10 cellular contexts compared by ENCODE assay signal in the genomic region with DNA sequence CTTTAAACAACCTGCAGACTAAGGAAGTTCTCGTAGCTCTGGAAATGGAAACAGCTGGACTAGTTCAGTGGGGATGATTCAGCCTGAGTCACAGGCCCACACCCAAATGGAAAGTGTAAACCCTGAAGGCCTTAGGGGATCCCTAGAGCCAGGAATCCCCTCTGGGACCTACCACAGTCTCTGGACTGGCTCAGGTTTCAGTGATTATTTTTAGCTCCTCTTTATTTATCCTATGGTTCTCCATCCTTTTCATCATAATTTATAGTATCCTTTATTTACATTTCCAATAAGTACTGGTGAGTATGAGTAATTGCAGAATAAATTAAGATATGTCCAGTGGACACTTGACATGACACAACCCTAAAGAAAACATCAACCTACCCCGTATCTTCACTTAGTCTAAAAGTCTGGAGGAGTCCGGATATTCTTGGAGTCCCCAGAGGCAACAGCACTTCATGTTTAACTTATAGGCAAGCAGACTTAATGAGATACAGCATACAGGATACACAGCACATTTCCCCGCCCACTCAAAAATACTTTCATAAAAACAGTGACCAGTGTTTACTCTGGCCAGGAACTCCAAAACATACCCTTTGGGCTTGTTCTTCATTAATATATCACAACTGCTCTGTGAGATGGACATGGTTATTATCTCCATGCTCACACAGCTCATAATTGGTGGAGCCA. TPM values are rescaled to one million over a fixed set of nuclear protein-coding genes. Genes with fewer than 3 reads are reported as not detected.
A peak's percentile ranks its signal among the peaks of the same experiment; 100 is the strongest.
DNase-seq lines count a peak whose midpoint lies in the region; ATAC-seq and TF ChIP-seq lines count a peak whose summit lies in the region.
"Had no signal": no experiment of that assay in that cellular context is flagged by ENCODE, and none has a peak within 500 bp of the region (broad histone marks: within the 10 kb centered on the region; RNA-seq: fewer than 3 reads in every experiment).

No MANE protein-coding gene starts in this region.

- H3K9me2 ChIP-seq in GM23338 (ENCODE audit: insufficient read depth), result no peaks in the 10 kb centered on the region

- no peak for TF ChIP-seq CTCF in GM23338 (conservative IDR thresholded peaks at IDR 0.05; ENCODE audit: low read depth in 2 of 2)
- no peak for TF ChIP-seq CTCF in fibroblast of the aortic adventitia (IDR thresholded peaks at IDR 0.05; ENCODE audit: insufficient read depth, low read length)
- TF ChIP-seq CTCF in CD4-positive, alpha-beta T cell (IDR thresholded peaks at IDR 0.05), result no peak

- H3K4me1 ChIP-seq in GM23338 (ENCODE audit: insufficient read depth), result peaks cover 10% of the 10 kb centered on the region; the same call in 1 of the 2 replicates
- H3K4me1 ChIP-seq: pancreas had no signal

- H3K36me3 Mint-ChIP-seq in GM23338 (ENCODE audit: low read depth), result no peaks in the 10 kb centered on the region; the same call in 2 of the 3 replicates
- no peaks in the 10 kb centered on the region for H3K36me3 Mint-ChIP-seq in CD4-positive, alpha-beta T cell (ENCODE audit: low read depth)

- H3K4me1 Mint-ChIP-seq in GM23338, result peaks cover 26% of the 10 kb centered on the region
- H3K4me1 Mint-ChIP-seq in CD4-positive, alpha-beta T cell (ENCODE audit: low read depth), result no peaks in the 10 kb centered on the region

- intact Hi-C loops in CD4-positive, alpha-beta T cell (cut with DNase I, micrococcal nuclease), result no loop called here

- H3K4me3 Mint-ChIP-seq in GM23338, result no peak overlapping the region
- no peak overlapping the region for H3K4me3 Mint-ChIP-seq in CD4-positive, alpha-beta T cell

- H3F3A ChIP-seq in GM23338 (replicated peaks; ENCODE audit: low read depth), result no peaks in the 10 kb centered on the region

- no peak overlapping the region for H3K27ac Mint-ChIP-seq in GM23338
- no peak overlapping the region for H3K27ac Mint-ChIP-seq in CD4-positive, alpha-beta T cell

- H2AFZ ChIP-seq in GM23338, result no peak overlapping the region

- peaks cover 4% of the 10 kb centered on the region for H3K27me3 Mint-ChIP-seq in GM23338 (ENCODE audit: insufficient read depth, low read depth, poor library complexity)
- no peaks in the 10 kb centered on the region for H3K27me3 Mint-ChIP-seq in CD4-positive, alpha-beta T cell

- no peaks in the 10 kb centered on the region for H3K36me3 ChIP-seq in GM23338 (ENCODE audit: insufficient read depth)
- H3K36me3 ChIP-seq: pancreas, thoracic aorta had no signal

- H3K27ac ChIP-seq in GM23338 (ENCODE audit: low read depth), result no peak overlapping the region
- H3K27ac ChIP-seq in CD4-positive, alpha-beta T cell (ENCODE audit: low read depth, low read length), result no peak overlapping the region
- H3K27ac ChIP-seq: pancreas, thoracic aorta had no signal

- H3K27me3 ChIP-seq in GM23338 (ENCODE audit: insufficient read depth), result peaks cover 2% of the 10 kb centered on the region; the same call in 1 of the 2 replicates
- no peaks in the 10 kb centered on the region for H3K27me3 ChIP-seq in CD4-positive, alpha-beta T cell (ENCODE audit: control insufficient read depth, insufficient read depth, low read length)
- H3K27me3 ChIP-seq: pancreas had no signal

- POLR2A ChIA-PET in CD4-positive, alpha-beta T cell (lab: Charles Lee), result no interaction called here

- peak; percentile 98 for DNase-seq in A172 (ENCODE audit: low spot score)
- no peak for DNase-seq in GM23338 (ENCODE audit: low spot score)
- peak; percentile 66 for DNase-seq in RKO (ENCODE audit: low spot score)
- DNase-seq in fibroblast of the aortic adventitia (ENCODE audit: low read depth), result peak; percentile 97
- no peak for DNase-seq in left lobe of liver (ENCODE audit: low spot score)
- DNase-seq in CD4-positive, alpha-beta T cell, result no peak
- no peak for DNase-seq in MV-4-11 (lab: John Stamatoyannopoulos, UW)
- DNase-seq: pancreas had no signal

- H3K79me2 ChIP-seq in GM23338 (replicated peaks; ENCODE audit: insufficient read depth), result no peaks in the 10 kb centered on the region

- peak; percentile 60 for ATAC-seq in GM23338
- no peak for ATAC-seq in left lobe of liver
- ATAC-seq in CD4-positive, alpha-beta T cell (ENCODE audit: poor library complexity), result no peak
- no peak for ATAC-seq in HG03025 (IDR thresholded peaks at IDR 0.05; ENCODE audit: low FRiP score, unreplicated experiment)

- no peak overlapping the region for H3K4me2 ChIP-seq in GM23338

- H3K4me3 ChIP-seq in GM23338 (no peak overlapping the region), fibroblast of the aortic adventitia (ENCODE audit: low read depth, low read length) (no peak overlapping the region)
- H3K4me3 ChIP-seq: pancreas, thoracic aorta had no signal

- H4K20me1 ChIP-seq in GM23338 (replicated peaks; ENCODE audit: insufficient read depth), result no peaks in the 10 kb centered on the region

- no peaks in the 10 kb centered on the region for H3K9me3 ChIP-seq in CD4-positive, alpha-beta T cell (ENCODE audit: control insufficient read depth, low read length)
- H3K9me3 ChIP-seq: pancreas, thoracic aorta had no signal

- CTCF ChIA-PET in CD4-positive, alpha-beta T cell (lab: Charles Lee), result no interaction called here

- peaks cover 7% of the 10 kb centered on the region; the same call in 1 of the 3 replicates for H3K9me3 Mint-ChIP-seq in GM23338
- H3K9me3 Mint-ChIP-seq in CD4-positive, alpha-beta T cell, result peaks cover 2% of the 10 kb centered on the region

TF ChIP-seq in GM23338, 12 proteins besides CTCF, POLR2A, EP300 and RAD21:
- no peak for TF ChIP-seq ZNF114 (CRISPR knock-in tag; IDR thresholded peaks at IDR 0.05)
TF ChIP-seq in GM23338: peak in this region for 0.

RNA-seq across cellular contexts. Expression of a gene that starts 28.4 kb away (rescaled TPM):
- total RNA-seq in A172 (2014; rRNA removed; shearing (Covaris generic)), result 0.29 and 3.6 TPM in 2 replicates
- 5.4 and 12.4 TPM in 2 replicates for total RNA-seq in GM23338 (2014; rRNA removed; shearing (Covaris generic))
- polyA plus RNA-seq in GM23338 (2016; fragmentation: Nextera tagmentation; extraction: Ambion mirVana), result 15.4 and 15.7 TPM in 2 replicates
- total RNA-seq in fibroblast of the aortic adventitia (ENCODE audit: low replicate concordance) (0.98 and 16.1 TPM in 2 replicates), left lobe of liver (0.45 TPM)
- not detected for total RNA-seq in CD4-positive, alpha-beta T cell

Comparison
In these comparisons a context has a peak if more than half of its experiments do, and no peak if none do; other contexts are left out.
1. DNase-seq: peak in A172 (single experiment), RKO (single experiment) and fibroblast of the aortic adventitia (single experiment); none in GM23338 (single experiment), left lobe of liver (single experiment), CD4-positive, alpha-beta T cell (0 of 10) and MV-4-11 (single experiment).